ENCODE assay signal across 9 cellular contexts in genomic region chr6:90179190-90180169, GRCh38.
A peak's percentile ranks its signal among the peaks of the same experiment; 100 is the strongest.
DNase-seq lines count a peak whose midpoint lies in the region; ATAC-seq, FAIRE-seq and TF ChIP-seq lines count a peak whose summit lies in the region.
"Had no signal": no experiment of that assay in that cellular context is flagged by ENCODE, and none has a peak within 500 bp of the region (broad histone marks: within the 10 kb centered on the region; RNA-seq: fewer than 3 reads in every experiment).

No MANE protein-coding gene starts in this region.

- H3K4me1 ChIP-seq in A549, result no peaks in the 10 kb centered on the region

- no peaks in the 10 kb centered on the region for H3K27me3 ChIP-seq in SU-DHL-6 (ENCODE audit: low read length)

- no peaks in the 10 kb centered on the region for H3K9me2 ChIP-seq in SU-DHL-6 (replicated peaks; ENCODE audit: insufficient read depth, low read length)

- H3K9ac ChIP-seq in SU-DHL-6 (ENCODE audit: low read length), result no peak overlapping the region

- no peak overlapping the region for H3K4me2 ChIP-seq in A549
- no peak overlapping the region for H3K4me2 ChIP-seq in SU-DHL-6 (ENCODE audit: low read depth, low read length, poor library complexity, severe bottlenecking)

- H3F3A ChIP-seq in SU-DHL-6 (ENCODE audit: insufficient read depth), result peaks cover 8% of the 10 kb centered on the region; the same call in 1 of the 2 replicates

- no peak overlapping the region for H2AFZ ChIP-seq in SU-DHL-6 (ENCODE audit: low read depth, low read length, severe bottlenecking)

- DNase-seq in A549 (ENCODE audit: low read depth in 1 of 2, low spot score in 1 of 2) (no peak), GM03348 (ENCODE audit: low spot score) (peak; percentile 8), fibroblast of villous mesenchyme (ENCODE audit: low read depth) (no peak), superior temporal gyrus (ENCODE audit: extremely low spot score) (no peak), HEK293T (ENCODE audit: extremely low spot score) (no peak)
- no peak for DNase-seq in activated effector memory CD4-positive, alpha-beta T cell treated with Interleukin-2 at 50 U/mL for 16 hours
- DNase-seq: activated gamma-delta T cell had no signal

- H3K4me3 ChIP-seq in A549, result no peak overlapping the region
- H3K4me3 ChIP-seq in SU-DHL-6 (ENCODE audit: insufficient read depth, low read length, poor library complexity, severe bottlenecking), result no peak overlapping the region
- H3K4me3 ChIP-seq in fibroblast of villous mesenchyme (ENCODE audit: low read depth, low read length), result no peak overlapping the region

- H4K20me1 ChIP-seq in SU-DHL-6 (ENCODE audit: low read depth, low read length), result no peaks in the 10 kb centered on the region

- CTCF ChIA-PET in A549 (lab: Yijun Ruan, JAX), result no interaction called here
- CTCF ChIA-PET in HEK293T (lab: Yijun Ruan, JAX), result no interaction called here

- no peak for TF ChIP-seq EP300 in A549 (IDR thresholded peaks at IDR 0.05)

- 55% methylated on average over 1 of the region's 1 CpG for WGBS in A549 (ENCODE audit: missing lambda C conversion rate)

- FAIRE-seq in A549 (lab: Jason Lieb, UNC), result no peak

- TF ChIP-seq POLR2A in A549 (IDR thresholded peaks at IDR 0.05; ENCODE audit: low read length), result no peak

- H3K27ac ChIP-seq in A549 (no peak overlapping the region), SU-DHL-6 (ENCODE audit: low read depth, low read length) (no peak overlapping the region)

- no peak for TF ChIP-seq RAD21 in A549 (conservative IDR thresholded peaks at IDR 0.05 in 1 of 2, IDR thresholded peaks at IDR 0.05 in 1 of 2)

- TF ChIP-seq CTCF in A549 (IDR thresholded peaks at IDR 0.05), result 0 out of 3 replicates have a peak, but pooled peaks have one; percentile 12
- TF ChIP-seq CTCF in SU-DHL-6 (IDR thresholded peaks at IDR 0.05; ENCODE audit: insufficient read depth, low read length, poor library complexity, severe bottlenecking), result peak; percentile 35
- TF ChIP-seq CTCF in fibroblast of villous mesenchyme (IDR thresholded peaks at IDR 0.05; ENCODE audit: insufficient read depth, low read depth, low read length), result peak; percentile 55

- ATAC-seq in A549 (no peak), HG03039 (IDR thresholded peaks at IDR 0.05; ENCODE audit: unreplicated experiment) (no peak)

- H3K9me3 ChIP-seq in A549 (no peaks in the 10 kb centered on the region), SU-DHL-6 (ENCODE audit: insufficient read depth, low read length) (no peaks in the 10 kb centered on the region)

- no peaks in the 10 kb centered on the region for H3K79me2 ChIP-seq in SU-DHL-6 (ENCODE audit: insufficient read depth, low read length)

- POLR2A ChIA-PET in A549 (lab: Yijun Ruan, JAX) (no interaction called here), HEK293T (lab: Yijun Ruan, JAX) (no interaction called here)

- 0 out of 2 replicates have a peak, but pooled peaks cover 8% of the 10 kb centered on the region for H3K36me3 ChIP-seq in SU-DHL-6 (ENCODE audit: low read length)

TF ChIP-seq in A549, 52 proteins besides CTCF, POLR2A, EP300 and RAD21:
- TF ChIP-seq PBX3 (IDR thresholded peaks at IDR 0.05), result no peak
- no peak for TF ChIP-seq HOXA7 (CRISPR knock-in tag; IDR thresholded peaks at IDR 0.05)
- TF ChIP-seq TP53 (CRISPR knock-in tag; IDR thresholded peaks at IDR 0.05), result no peak
- no peak for TF ChIP-seq JUNB (IDR thresholded peaks at IDR 0.05)
- no peak for TF ChIP-seq HOXB13 (CRISPR knock-in tag; IDR thresholded peaks at IDR 0.05; ENCODE audit: low read depth)
- no peak for TF ChIP-seq USF2 (IDR thresholded peaks at IDR 0.05)
- no peak for TF ChIP-seq ZC3H11A (IDR thresholded peaks at IDR 0.05)
- no peak for TF ChIP-seq PHF8 (IDR thresholded peaks at IDR 0.05; ENCODE audit: borderline replicate concordance, low read depth)

TF ChIP-seq in HEK293T, 16 proteins besides CTCF, POLR2A, EP300 and RAD21:
- no peak for TF ChIP-seq ARNT (IDR thresholded peaks at IDR 0.05)
- no peak for TF ChIP-seq FOXK2 (IDR thresholded peaks at IDR 0.05)
- no peak for TF ChIP-seq L3MBTL2 (conservative IDR thresholded peaks at IDR 0.05)
- no peak for TF ChIP-seq HDGF (IDR thresholded peaks at IDR 0.05; ENCODE audit: borderline replicate concordance)
- TF ChIP-seq SP1 (IDR thresholded peaks at IDR 0.05), result no peak
- TF ChIP-seq LEF1 (IDR thresholded peaks at IDR 0.05; ENCODE audit: borderline replicate concordance), result no peak
- TF ChIP-seq SUZ12 (IDR thresholded peaks at IDR 0.05), result no peak
- no peak for TF ChIP-seq BHLHE40 (IDR thresholded peaks at IDR 0.05; ENCODE audit: borderline replicate concordance)
- no peak for TF ChIP-seq FOXM1 (IDR thresholded peaks at IDR 0.05; ENCODE audit: borderline replicate concordance)
- TF ChIP-seq CTBP1 (IDR thresholded peaks at IDR 0.05; ENCODE audit: borderline replicate concordance), result no peak
- TF ChIP-seq ZNF384 (IDR thresholded peaks at IDR 0.05), result no peak
- TF ChIP-seq ELF4 (IDR thresholded peaks at IDR 0.05), result no peak
- TF ChIP-seq FOXA1 (IDR thresholded peaks at IDR 0.05), result no peak
- TF ChIP-seq TARDBP (IDR thresholded peaks at IDR 0.05), result no peak
